Comparison of ENCODE assay signal across 9 cellular contexts in genomic region chr6:119445666-119446622, GRCh38.
DNase-seq lines count a peak whose midpoint lies in the region; ATAC-seq, FAIRE-seq and TF ChIP-seq lines count a peak whose summit lies in the region.
"Had no signal": no experiment of that assay in that cellular context is flagged by ENCODE, and none has a peak within 500 bp of the region (broad histone marks: within the 10 kb centered on the region; RNA-seq: fewer than 3 reads in every experiment).

No MANE protein-coding gene starts in this region.

- no peak overlapping the region for H2BK120ac ChIP-seq in neuronal stem cell (ENCODE audit: low read depth, low read length)

- no peak overlapping the region for H3K23ac ChIP-seq in neuronal stem cell (ENCODE audit: low read depth, low read length, poor library complexity)

- H3K79me1 ChIP-seq in neuronal stem cell (ENCODE audit: low read depth, low read length), result no peaks in the 10 kb centered on the region

- no peak overlapping the region for H3K4ac ChIP-seq in neuronal stem cell (ENCODE audit: low read length)

- H3K18ac ChIP-seq in neuronal stem cell (ENCODE audit: low read length), result no peak overlapping the region

- peak overlapping the region; percentile 1 for H2AFZ ChIP-seq in neuronal stem cell (ENCODE audit: low read length)

- H3K9ac ChIP-seq in neuronal stem cell (ENCODE audit: low read depth, low read length, poor library complexity), result no peak overlapping the region

- DNase-seq in GM04503 (ENCODE audit: low read depth) (peak; percentile 42), HT-29 (ENCODE audit: low spot score) (peak; percentile 15), bronchial epithelial cell (ENCODE audit: low read depth) (peak; percentile 71), neuronal stem cell (ENCODE audit: low spot score) (no peak), cerebellar nuclear complex (lab: John Stamatoyannopoulos, UW) (no peak)
- DNase-seq in stimulated activated CD8-positive, alpha-beta memory T cell treated with anti-CD3 and anti-CD28 coated beads, Interleukin-4, amount 100 ng/mL, for 48 hours, result no peak
- no peak for DNase-seq in stimulated activated CD4-positive, alpha-beta T cell treated with anti-CD3 and anti-CD28 coated beads, Interleukin-2, amount 100 ng/mL, for 24 hours

- no peak overlapping the region for H2BK5ac ChIP-seq in neuronal stem cell (ENCODE audit: low read length)

- no peak for FAIRE-seq in bronchial epithelial cell (lab: Jason Lieb, UNC)
- FAIRE-seq: GM18507 had no signal

- H4K91ac ChIP-seq in neuronal stem cell (ENCODE audit: low read depth, low read length, poor library complexity), result no peak overlapping the region

- H2BK12ac ChIP-seq in neuronal stem cell (ENCODE audit: low read length), result no peak overlapping the region

- no peak overlapping the region for H3K4me3 ChIP-seq in bronchial epithelial cell (ENCODE audit: low read depth, low read length)
- H3K4me3 ChIP-seq in neuronal stem cell (ENCODE audit: low read length in 2 of 2), result no peak overlapping the region

- H4K8ac ChIP-seq in neuronal stem cell (ENCODE audit: low read depth, low read length), result no peak overlapping the region

- no peak for ATAC-seq in GM19397 (IDR thresholded peaks at IDR 0.05; ENCODE audit: unreplicated experiment)

- H2BK15ac ChIP-seq in neuronal stem cell (ENCODE audit: low read length), result no peak overlapping the region

- H3K36me3 ChIP-seq in bronchial epithelial cell (ENCODE audit: control insufficient read depth, insufficient read depth, low read length), result no peaks in the 10 kb centered on the region
- H3K36me3 ChIP-seq in neuronal stem cell (replicated peaks in 1 of 2; ENCODE audit: control insufficient read depth in 2 of 2, insufficient read depth in 2 of 2, low read length in 2 of 2), result no peaks in the 10 kb centered on the region

- WGBS in neuronal stem cell (ENCODE audit: extremely low coverage in 2 of 2, insufficient read length in 2 of 2, insufficient replicate concordance in 1 of 2), 2 donors, result no CpG with 5 or more reads among the region's 7 CpGs

- H3K9me3 ChIP-seq in neuronal stem cell (replicated peaks in 1 of 2; ENCODE audit: control insufficient read depth in 2 of 2, insufficient read depth in 1 of 2, low read depth in 1 of 2, low read length in 2 of 2), result no peaks in the 10 kb centered on the region

- H2AK5ac ChIP-seq in neuronal stem cell (ENCODE audit: low read depth, low read length), result no peak overlapping the region

- no peak overlapping the region for H3K14ac ChIP-seq in neuronal stem cell (ENCODE audit: low read length)

- no peak for TF ChIP-seq CTCF in bronchial epithelial cell (IDR thresholded peaks at IDR 0.05; ENCODE audit: insufficient read depth, low read length, severe bottlenecking)

- no peak overlapping the region for H3K4me2 ChIP-seq in neuronal stem cell (ENCODE audit: insufficient read depth, low read length, poor library complexity, severe bottlenecking)

- H3K27me3 ChIP-seq in bronchial epithelial cell (ENCODE audit: control insufficient read depth, insufficient read depth, low read length) (no peaks in the 10 kb centered on the region), neuronal stem cell (ENCODE audit: control insufficient read depth in 3 of 3, insufficient read depth in 3 of 3, low read depth in 1 of 3, low read length in 3 of 3) (no peaks in the 10 kb centered on the region)

- H3K27ac ChIP-seq in neuronal stem cell (replicated peaks; ENCODE audit: low read length), result no peak overlapping the region

- H3K4me1 ChIP-seq in neuronal stem cell (ENCODE audit: control insufficient read depth in 2 of 2, insufficient read depth in 1 of 2, low read depth in 1 of 2, low read length in 2 of 2), result peaks cover 0 to 6% of the 10 kb centered on the region in 2 donors

Comparison
In these comparisons a context has a peak if more than half of its experiments do, and no peak if none do; other contexts are left out.
1. DNase-seq: peak in GM04503 (single experiment), HT-29 (single experiment) and bronchial epithelial cell (single experiment); none in neuronal stem cell (single experiment), cerebellar nuclear complex (0 of 2), stimulated activated CD8-positive, alpha-beta memory T cell treated with anti-CD3 and anti-CD28 coated beads, Interleukin-4, amount 100 ng/mL, for 48 hours (single experiment) and stimulated activated CD4-positive, alpha-beta T cell treated with anti-CD3 and anti-CD28 coated beads, Interleukin-2, amount 100 ng/mL, for 24 hours (0 of 2).